ENCODE assay signal across 23 cellular contexts in genomic region chr12:108817909-108818308, GRCh38.
"Had no signal": no experiment of that assay in that cellular context is flagged by ENCODE, and none has a peak within 500 bp of the region (broad histone marks: within the 10 kb centered on the region; RNA-seq: fewer than 3 reads in every experiment).

No MANE protein-coding gene starts in this region.

- DNase-seq: activated CD4-positive, alpha-beta T cell treated with anti-CD3 and anti-CD28 coated beads for 36 hours; activated CD4-positive, CD25-positive, alpha-beta regulatory T cell; activated CD8-positive, alpha-beta T cell treated with anti-CD3 and anti-CD28 coated beads, Interleukin-2, amount 10 ng/mL, durations not matched to agents 7 days and 5 days; activated naive CD4-positive, alpha-beta T cell; activated T-cell treated with anti-CD3 and anti-CD28 coated beads for 4 hours; activated T-cell treated with anti-CD3 and anti-CD28 coated beads, Interleukin-2, amount 50 U/mL, for 72 hours; anterior cingulate cortex; effector CD8-positive, alpha-beta T cell; head of caudate nucleus; hippocampal formation; left colon; naive thymus-derived CD8-positive, alpha-beta T cell; sigmoid colon; small intestine; stimulated activated naive CD8-positive, alpha-beta T cell treated with anti-CD3 and anti-CD28 coated beads, Interleukin-15, Interleukin-2, amounts not matched to agents 100 U/mL and 50 U/mL, for 24 hours; T-cell; testis; transverse colon had no signal

- H3K27me3 ChIP-seq: sigmoid colon, testis, transverse colon had no signal

- ATAC-seq: activated CD4-positive, alpha-beta T cell treated with anti-CD3 and anti-CD28 coated beads for 36 hours; activated CD8-positive, alpha-beta T cell treated with anti-CD3 and anti-CD28 coated beads, Interleukin-2, amount 10 ng/mL, durations not matched to agents 7 days and 5 days; activated naive CD4-positive, alpha-beta T cell treated with anti-CD3 and anti-CD28 coated beads, Interleukin-2, amount 50 U/mL, for 72 hours; activated T-cell treated with anti-CD3 and anti-CD28 coated beads, Interleukin-2, amount 50 U/mL, for 72 hours; left colon; naive thymus-derived CD8-positive, alpha-beta T cell; stimulated activated naive CD8-positive, alpha-beta T cell treated with anti-CD3 and anti-CD28 coated beads, Interleukin-15, Interleukin-2, amounts not matched to agents 100 U/mL and 50 U/mL, for 24 hours; T-cell had no signal

- FAIRE-seq: bronchial epithelial cell, colon, keratinocyte, small intestine had no signal

- H3K9me3 ChIP-seq: prostate gland, sigmoid colon, testis, transverse colon had no signal

- H3K4me1 ChIP-seq: prostate gland had no signal

- H3K27ac ChIP-seq: prostate gland, sigmoid colon, testis, transverse colon had no signal

- H3K36me3 ChIP-seq: prostate gland had no signal

- H3K4me3 ChIP-seq: prostate gland, sigmoid colon, testis, transverse colon had no signal
